In the genomic region with DNA sequence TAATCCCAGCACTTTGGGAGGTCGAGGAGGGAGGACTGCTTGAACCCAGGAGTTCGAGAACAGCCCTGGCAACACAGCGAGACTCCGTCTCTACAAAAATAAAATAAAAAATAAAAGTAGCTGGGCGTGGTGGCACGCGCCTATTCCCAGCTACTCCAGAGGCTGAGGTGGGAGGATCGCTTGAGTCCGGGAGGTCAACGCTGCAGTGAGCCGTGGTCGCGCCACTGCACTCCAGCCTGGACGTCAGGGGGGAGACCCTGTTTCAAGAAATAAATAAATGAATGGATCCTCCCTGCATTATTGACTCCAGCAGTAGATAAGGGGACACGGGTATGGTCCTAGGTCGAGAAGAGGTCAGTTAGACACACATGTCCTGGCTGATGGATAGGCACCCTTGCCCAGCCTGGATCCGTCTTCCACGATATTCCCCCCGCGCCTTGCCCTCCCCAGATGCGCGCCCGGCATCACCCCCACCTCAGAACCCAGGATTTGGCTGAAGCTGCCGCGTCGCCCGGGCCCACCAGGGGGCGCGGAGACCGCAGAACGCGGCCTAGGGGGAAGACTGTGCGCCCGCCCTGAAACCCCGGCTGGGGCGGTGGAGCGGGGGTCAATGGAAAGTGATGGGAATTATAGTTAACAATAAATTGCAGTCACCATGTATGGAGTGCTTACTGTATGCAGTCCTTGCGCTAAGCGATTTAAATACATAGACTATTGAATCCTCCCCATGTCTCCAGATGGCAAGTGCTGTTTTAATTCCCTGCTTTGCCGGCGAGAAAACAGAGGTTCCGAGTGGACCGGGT, we compare ENCODE assay signal across 1 cellular context.
A peak's percentile ranks its signal among the peaks of the same experiment; 100 is the strongest.
TF ChIP-seq lines count a peak whose summit lies in the region.

No MANE protein-coding gene starts in this region.

TF ChIP-seq in HepG2, 621 proteins besides CTCF, POLR2A, EP300 and RAD21 (continued from another document and continues in another):
- TF ChIP-seq ZNF609 (CRISPR knock-in tag; IDR thresholded peaks at IDR 0.05; ENCODE audit: borderline replicate concordance) (no peak), RNF219 (CRISPR knock-in tag; IDR thresholded peaks at IDR 0.05) (no peak), ZNF644 (CRISPR knock-in tag; IDR thresholded peaks at IDR 0.05; ENCODE audit: low read depth) (no peak), RXRA (CRISPR knock-in tag; IDR thresholded peaks at IDR 0.05) (0 out of 2 replicates have a peak, but pooled peaks have one; percentile 29), RBFOX2 (IDR thresholded peaks at IDR 0.05; ENCODE audit: low read depth, low read length) (0 out of 2 replicates have a peak, but pooled peaks have one; percentile 7), MED1 (CRISPR knock-in tag; IDR thresholded peaks at IDR 0.05) (peak; percentile 61), ZNF224 (CRISPR knock-in tag; IDR thresholded peaks at IDR 0.05) (no peak), STAG1 (CRISPR knock-in tag; IDR thresholded peaks at IDR 0.05) (peak; percentile 82), ZNF672 (CRISPR knock-in tag; IDR thresholded peaks at IDR 0.05) (no peak), NR2F6 (IDR thresholded peaks at IDR 0.05) (no peak), NR2F6 (CRISPR knock-in tag; IDR thresholded peaks at IDR 0.05) (no peak; the same call in 1 of the 2 replicates), TFDP2 (CRISPR knock-in tag; IDR thresholded peaks at IDR 0.05) (peak; percentile 49; the same call in 1 of the 2 replicates), ZNF205 (CRISPR knock-in tag; IDR thresholded peaks at IDR 0.05) (no peak), KLF16 (CRISPR knock-in tag; IDR thresholded peaks at IDR 0.05) (0 out of 4 replicates have a peak, but pooled peaks of 1 of the 2 experiments have one; percentile 16), GPN1 (CRISPR knock-in tag; IDR thresholded peaks at IDR 0.05; ENCODE audit: borderline replicate concordance) (no peak), ZNF292 (CRISPR knock-in tag; IDR thresholded peaks at IDR 0.05; ENCODE audit: borderline replicate concordance, low read depth) (no peak), EHMT2 (IDR thresholded peaks at IDR 0.05; ENCODE audit: borderline replicate concordance, low read depth, low read length) (no peak), ZNF761 (CRISPR knock-in tag; conservative IDR thresholded peaks at IDR 0.05) (no peak), BATF2 (CRISPR knock-in tag; IDR thresholded peaks at IDR 0.05) (no peak), FOSL1 (CRISPR knock-in tag; IDR thresholded peaks at IDR 0.05; ENCODE audit: borderline replicate concordance) (no peak), KLF15 (CRISPR knock-in tag; IDR thresholded peaks at IDR 0.05; ENCODE audit: borderline replicate concordance) (no peak), NFIB (CRISPR knock-in tag; IDR thresholded peaks at IDR 0.05; ENCODE audit: borderline replicate concordance) (no peak), ZNF75D (CRISPR knock-in tag; IDR thresholded peaks at IDR 0.05; ENCODE audit: borderline replicate concordance) (no peak), LBX2 (CRISPR knock-in tag; IDR thresholded peaks at IDR 0.05; ENCODE audit: borderline replicate concordance) (no peak), ZFP41 (CRISPR knock-in tag; IDR thresholded peaks at IDR 0.05; ENCODE audit: borderline replicate concordance) (no peak)
- TF ChIP-seq, protein P1, sequence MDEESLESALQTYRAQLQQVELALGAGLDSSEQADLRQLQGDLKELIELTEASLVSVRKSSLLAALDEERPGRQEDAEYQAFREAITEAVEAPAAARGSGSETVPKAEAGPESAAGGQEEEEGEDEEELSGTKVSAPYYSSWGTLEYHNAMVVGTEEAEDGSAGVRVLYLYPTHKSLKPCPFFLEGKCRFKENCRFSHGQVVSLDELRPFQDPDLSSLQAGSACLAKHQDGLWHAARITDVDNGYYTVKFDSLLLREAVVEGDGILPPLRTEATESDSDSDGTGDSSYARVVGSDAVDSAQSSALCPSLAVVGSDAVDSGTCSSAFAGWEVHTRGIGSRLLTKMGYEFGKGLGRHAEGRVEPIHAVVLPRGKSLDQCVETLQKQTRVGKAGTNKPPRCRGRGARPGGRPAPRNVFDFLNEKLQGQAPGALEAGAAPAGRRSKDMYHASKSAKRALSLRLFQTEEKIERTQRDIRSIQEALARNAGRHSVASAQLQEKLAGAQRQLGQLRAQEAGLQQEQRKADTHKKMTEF (CRISPR knock-in tag; IDR thresholded peaks at IDR 0.05): peak; percentile 43
- TF ChIP-seq, protein P2, sequence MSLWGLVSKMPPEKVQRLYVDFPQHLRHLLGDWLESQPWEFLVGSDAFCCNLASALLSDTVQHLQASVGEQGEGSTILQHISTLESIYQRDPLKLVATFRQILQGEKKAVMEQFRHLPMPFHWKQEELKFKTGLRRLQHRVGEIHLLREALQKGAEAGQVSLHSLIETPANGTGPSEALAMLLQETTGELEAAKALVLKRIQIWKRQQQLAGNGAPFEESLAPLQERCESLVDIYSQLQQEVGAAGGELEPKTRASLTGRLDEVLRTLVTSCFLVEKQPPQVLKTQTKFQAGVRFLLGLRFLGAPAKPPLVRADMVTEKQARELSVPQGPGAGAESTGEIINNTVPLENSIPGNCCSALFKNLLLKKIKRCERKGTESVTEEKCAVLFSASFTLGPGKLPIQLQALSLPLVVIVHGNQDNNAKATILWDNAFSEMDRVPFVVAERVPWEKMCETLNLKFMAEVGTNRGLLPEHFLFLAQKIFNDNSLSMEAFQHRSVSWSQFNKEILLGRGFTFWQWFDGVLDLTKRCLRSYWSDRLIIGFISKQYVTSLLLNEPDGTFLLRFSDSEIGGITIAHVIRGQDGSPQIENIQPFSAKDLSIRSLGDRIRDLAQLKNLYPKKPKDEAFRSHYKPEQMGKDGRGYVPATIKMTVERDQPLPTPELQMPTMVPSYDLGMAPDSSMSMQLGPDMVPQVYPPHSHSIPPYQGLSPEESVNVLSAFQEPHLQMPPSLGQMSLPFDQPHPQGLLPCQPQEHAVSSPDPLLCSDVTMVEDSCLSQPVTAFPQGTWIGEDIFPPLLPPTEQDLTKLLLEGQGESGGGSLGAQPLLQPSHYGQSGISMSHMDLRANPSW (CRISPR knock-in tag; IDR thresholded peaks at IDR 0.05; ENCODE audit: borderline replicate concordance): no peak
- TF ChIP-seq, protein P3, sequence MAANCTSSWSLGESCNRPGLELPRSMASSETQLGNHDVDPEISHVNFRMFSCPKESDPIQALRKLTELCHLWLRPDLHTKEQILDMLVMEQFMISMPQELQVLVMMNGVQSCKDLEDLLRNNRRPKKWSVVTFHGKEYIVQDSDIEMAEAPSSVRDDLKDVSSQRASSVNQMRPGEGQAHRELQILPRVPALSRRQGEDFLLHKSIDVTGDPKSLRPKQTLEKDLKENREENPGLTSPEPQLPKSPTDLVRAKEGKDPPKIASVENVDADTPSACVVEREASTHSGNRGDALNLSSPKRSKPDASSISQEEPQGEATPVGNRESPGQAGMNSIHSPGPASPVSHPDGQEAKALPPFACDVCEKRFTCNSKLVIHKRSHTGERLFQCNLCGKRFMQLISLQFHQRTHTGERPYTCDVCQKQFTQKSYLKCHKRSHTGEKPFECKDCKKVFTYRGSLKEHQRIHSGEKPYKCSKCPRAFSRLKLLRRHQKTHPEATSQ (CRISPR knock-in tag; IDR thresholded peaks at IDR 0.05; ENCODE audit: borderline replicate concordance): no peak
- TF ChIP-seq, protein P4, sequence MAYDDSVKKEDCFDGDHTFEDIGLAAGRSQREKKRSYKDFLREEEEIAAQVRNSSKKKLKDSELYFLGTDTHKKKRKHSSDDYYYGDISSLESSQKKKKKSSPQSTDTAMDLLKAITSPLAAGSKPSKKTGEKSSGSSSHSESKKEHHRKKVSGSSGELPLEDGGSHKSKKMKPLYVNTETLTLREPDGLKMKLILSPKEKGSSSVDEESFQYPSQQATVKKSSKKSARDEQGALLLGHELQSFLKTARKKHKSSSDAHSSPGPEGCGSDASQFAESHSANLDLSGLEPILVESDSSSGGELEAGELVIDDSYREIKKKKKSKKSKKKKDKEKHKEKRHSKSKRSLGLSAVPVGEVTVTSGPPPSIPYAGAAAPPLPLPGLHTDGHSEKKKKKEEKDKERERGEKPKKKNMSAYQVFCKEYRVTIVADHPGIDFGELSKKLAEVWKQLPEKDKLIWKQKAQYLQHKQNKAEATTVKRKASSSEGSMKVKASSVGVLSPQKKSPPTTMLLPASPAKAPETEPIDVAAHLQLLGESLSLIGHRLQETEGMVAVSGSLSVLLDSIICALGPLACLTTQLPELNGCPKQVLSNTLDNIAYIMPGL (CRISPR knock-in tag; IDR thresholded peaks at IDR 0.05; ENCODE audit: borderline replicate concordance in 1 of 2, low read depth in 1 of 2): peak; percentile 72 to 92
- TF ChIP-seq, protein P5, sequence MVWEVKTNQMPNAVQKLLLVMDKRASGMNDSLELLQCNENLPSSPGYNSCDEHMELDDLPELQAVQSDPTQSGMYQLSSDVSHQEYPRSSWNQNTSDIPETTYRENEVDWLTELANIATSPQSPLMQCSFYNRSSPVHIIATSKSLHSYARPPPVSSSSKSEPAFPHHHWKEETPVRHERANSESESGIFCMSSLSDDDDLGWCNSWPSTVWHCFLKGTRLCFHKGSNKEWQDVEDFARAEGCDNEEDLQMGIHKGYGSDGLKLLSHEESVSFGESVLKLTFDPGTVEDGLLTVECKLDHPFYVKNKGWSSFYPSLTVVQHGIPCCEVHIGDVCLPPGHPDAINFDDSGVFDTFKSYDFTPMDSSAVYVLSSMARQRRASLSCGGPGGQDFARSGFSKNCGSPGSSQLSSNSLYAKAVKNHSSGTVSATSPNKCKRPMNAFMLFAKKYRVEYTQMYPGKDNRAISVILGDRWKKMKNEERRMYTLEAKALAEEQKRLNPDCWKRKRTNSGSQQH (CRISPR knock-in tag; IDR thresholded peaks at IDR 0.05; ENCODE audit: low read depth): no peak
- TF ChIP-seq, protein P6, sequence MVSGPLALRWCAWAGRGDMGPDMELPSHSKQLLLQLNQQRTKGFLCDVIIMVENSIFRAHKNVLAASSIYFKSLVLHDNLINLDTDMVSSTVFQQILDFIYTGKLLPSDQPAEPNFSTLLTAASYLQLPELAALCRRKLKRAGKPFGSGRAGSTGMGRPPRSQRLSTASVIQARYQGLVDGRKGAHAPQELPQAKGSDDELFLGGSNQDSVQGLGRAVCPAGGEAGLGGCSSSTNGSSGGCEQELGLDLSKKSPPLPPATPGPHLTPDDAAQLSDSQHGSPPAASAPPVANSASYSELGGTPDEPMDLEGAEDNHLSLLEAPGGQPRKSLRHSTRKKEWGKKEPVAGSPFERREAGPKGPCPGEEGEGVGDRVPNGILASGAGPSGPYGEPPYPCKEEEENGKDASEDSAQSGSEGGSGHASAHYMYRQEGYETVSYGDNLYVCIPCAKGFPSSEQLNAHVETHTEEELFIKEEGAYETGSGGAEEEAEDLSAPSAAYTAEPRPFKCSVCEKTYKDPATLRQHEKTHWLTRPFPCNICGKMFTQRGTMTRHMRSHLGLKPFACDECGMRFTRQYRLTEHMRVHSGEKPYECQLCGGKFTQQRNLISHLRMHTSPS (CRISPR knock-in tag; IDR thresholded peaks at IDR 0.05; ENCODE audit: low read depth): no peak
